In the genomic region with DNA sequence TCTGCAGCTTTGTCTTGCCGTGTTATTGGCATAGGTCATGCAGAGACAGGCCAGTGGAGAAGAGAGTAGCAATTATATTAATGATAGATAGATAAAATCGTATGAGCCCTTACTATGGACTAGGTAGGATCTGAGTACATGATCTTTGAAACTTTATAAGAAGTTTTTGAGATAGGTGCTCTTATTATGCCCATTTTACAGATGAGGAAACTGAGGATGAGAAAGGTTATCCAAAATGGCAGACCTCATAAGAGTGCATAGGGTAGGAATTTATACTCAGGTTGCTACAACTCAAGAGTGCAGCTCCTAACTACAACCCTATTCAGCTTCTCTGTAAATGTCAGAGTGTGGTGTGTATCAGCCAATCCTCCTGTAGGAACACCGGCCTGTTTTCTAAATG, we compare ENCODE assay signal across 31 cellular contexts.
"Had no signal": no experiment of that assay in that cellular context is flagged by ENCODE, and none has a peak within 500 bp of the region (broad histone marks: within the 10 kb centered on the region; RNA-seq: fewer than 3 reads in every experiment).

No MANE protein-coding gene starts in this region.

- H3K4me1 ChIP-seq: adrenal gland, heart left ventricle, right atrium auricular region, stomach, thyroid gland, upper lobe of left lung, vagina had no signal

- H3K27me3 ChIP-seq: adrenal gland, right atrium auricular region, stomach, thyroid gland, upper lobe of left lung, vagina had no signal

- H3K4me1 Mint-ChIP-seq: activated naive CD8-positive, alpha-beta T cell treated with anti-CD3 and anti-CD28 coated beads for 36 hours; immature natural killer cell; memory B cell; naive thymus-derived CD4-positive, alpha-beta T cell; stimulated activated naive B cell treated with anti-CD40 and anti-IgM and Interleukin-4, amounts not matched to agents 10 μg/mL and 1 μg/mL and 100 μg/mL, for 72 hours; T-helper 17 cell had no signal

- H3K36me3 Mint-ChIP-seq: activated naive CD8-positive, alpha-beta T cell treated with anti-CD3 and anti-CD28 coated beads for 36 hours; brain; immature natural killer cell; memory B cell; naive thymus-derived CD4-positive, alpha-beta T cell; stimulated activated naive B cell treated with anti-CD40 and anti-IgM and Interleukin-4, amounts not matched to agents 10 μg/mL and 1 μg/mL and 100 μg/mL, for 72 hours; WTC11 had no signal

- H3K27ac Mint-ChIP-seq: activated CD8-positive, alpha-beta T cell treated with anti-CD3 and anti-CD28 coated beads, Interleukin-2, amount 10 ng/mL, durations not matched to agents 7 days and 5 days; activated naive CD4-positive, alpha-beta T cell treated with anti-CD3 and anti-CD28 coated beads for 36 hours; activated naive CD8-positive, alpha-beta T cell treated with anti-CD3 and anti-CD28 coated beads for 36 hours; activated T-cell treated with anti-CD3 and anti-CD28 coated beads, Interleukin-2, amount 50 U/mL, for 72 hours; immature natural killer cell; memory B cell; naive thymus-derived CD4-positive, alpha-beta T cell; stimulated activated naive B cell treated with anti-CD40 and anti-IgM and Interleukin-4, amounts not matched to agents 10 μg/mL and 1 μg/mL and 100 μg/mL, for 72 hours; T-helper 17 cell; WTC11 had no signal

- H3K27ac ChIP-seq: adrenal gland, heart left ventricle, right atrium auricular region, stomach, thyroid gland, upper lobe of left lung, vagina had no signal

- H3K4me3 ChIP-seq: adrenal gland, heart left ventricle, right atrium auricular region, smooth muscle cell, stomach, thyroid gland, upper lobe of left lung, vagina had no signal

- H3K4me3 Mint-ChIP-seq: activated CD8-positive, alpha-beta T cell treated with anti-CD3 and anti-CD28 coated beads, Interleukin-2, amount 10 ng/mL, durations not matched to agents 7 days and 5 days; activated naive CD4-positive, alpha-beta T cell treated with anti-CD3 and anti-CD28 coated beads for 36 hours; activated naive CD8-positive, alpha-beta T cell treated with anti-CD3 and anti-CD28 coated beads for 36 hours; activated T-cell treated with anti-CD3 and anti-CD28 coated beads, Interleukin-2, amount 50 U/mL, for 72 hours; brain; immature natural killer cell; memory B cell; naive thymus-derived CD4-positive, alpha-beta T cell; neural crest cell; stimulated activated naive B cell treated with anti-CD40 and anti-IgM and Interleukin-4, amounts not matched to agents 10 μg/mL and 1 μg/mL and 100 μg/mL, for 72 hours; T-helper 17 cell; WTC11 had no signal

- H3K4me2 ChIP-seq: smooth muscle cell had no signal

- H3K9me3 Mint-ChIP-seq: activated naive CD4-positive, alpha-beta T cell treated with anti-CD3 and anti-CD28 coated beads for 36 hours; activated naive CD8-positive, alpha-beta T cell treated with anti-CD3 and anti-CD28 coated beads for 36 hours; activated T-cell treated with anti-CD3 and anti-CD28 coated beads, Interleukin-2, amount 50 U/mL, for 72 hours; brain; immature natural killer cell; memory B cell; naive thymus-derived CD4-positive, alpha-beta T cell; neural crest cell; WTC11 had no signal

- H3K9me3 ChIP-seq: adrenal gland, heart left ventricle, right atrium auricular region, stomach, thyroid gland, upper lobe of left lung, vagina had no signal

- H3K36me3 ChIP-seq: adrenal gland, heart left ventricle, right atrium auricular region, stomach, thyroid gland, upper lobe of left lung, vagina had no signal

- FAIRE-seq: endothelial cell of umbilical vein had no signal

- DNase-seq: activated CD4-positive, alpha-beta T cell treated with anti-CD3 and anti-CD28 coated beads, Interleukin-2, amount 50 U/mL, for 1 hour; activated CD8-positive, alpha-beta T cell treated with anti-CD3 and anti-CD28 coated beads, Interleukin-2, amount 10 ng/mL, durations not matched to agents 7 days and 5 days; activated effector memory CD4-positive, alpha-beta T cell treated with anti-CD3 and anti-CD28 coated beads, Interleukin-2, amount 50 U/mL, for 16 hours; activated T-cell treated with anti-CD3 and anti-CD28 coated beads for 4 hours; adrenal gland; aorta; cortex of kidney; foreskin fibroblast; heart left ventricle; immature natural killer cell; midbrain; naive thymus-derived CD4-positive, alpha-beta T cell; stimulated activated CD4-positive, alpha-beta T cell treated with anti-CD3 and anti-CD28 coated beads, Interleukin-4, amount 100 ng/mL, for 4 hours; stimulated activated CD8-positive, alpha-beta memory T cell treated with anti-CD3 and anti-CD28 coated beads, Interleukin-4, amount 100 ng/mL, for 48 hours; stimulated activated naive B cell treated with anti-CD40 and anti-IgM and Interleukin-4, amounts not matched to agents 10 μg/mL and 1 μg/mL and 100 μg/mL, for 72 hours; stomach; T-helper 17 cell; T1000; thyroid gland; upper lobe of left lung had no signal
